1 cellular context compared by ENCODE assay signal in the genomic region with DNA sequence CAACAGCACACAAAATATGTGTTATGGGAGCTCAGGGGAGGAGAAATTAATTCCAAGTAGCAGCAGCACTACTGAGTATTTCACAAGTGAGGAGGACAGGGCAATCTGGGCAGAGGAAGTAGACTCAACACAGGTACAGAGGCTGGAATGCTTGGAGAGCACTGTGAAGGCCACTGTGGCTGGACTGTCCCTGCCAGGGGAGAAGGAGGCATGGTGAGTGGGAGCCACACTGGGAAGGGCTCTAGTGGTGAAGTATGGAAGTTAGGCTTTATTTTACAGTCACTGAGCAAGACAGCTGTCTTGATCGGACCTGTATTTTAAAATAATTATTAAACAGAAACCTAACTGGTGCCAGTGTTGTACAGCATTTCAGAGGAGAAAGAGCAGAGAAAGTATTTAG.
TF ChIP-seq lines count a peak whose summit lies in the region.

No MANE protein-coding gene starts in this region.

TF ChIP-seq in IMR-90, 13 proteins besides CTCF, POLR2A, EP300 and RAD21:
- no peak for TF ChIP-seq USF2 (IDR thresholded peaks at IDR 0.05; ENCODE audit: low read depth, low read length)
- no peak for TF ChIP-seq RCOR1 (IDR thresholded peaks at IDR 0.05; ENCODE audit: insufficient replicate concordance, low read length)
- no peak for TF ChIP-seq MAZ (IDR thresholded peaks at IDR 0.05; ENCODE audit: borderline replicate concordance, low read depth, low read length)
- TF ChIP-seq CEBPB (IDR thresholded peaks at IDR 0.05; ENCODE audit: low read depth, low read length) = no peak
- TF ChIP-seq FOS (IDR thresholded peaks at IDR 0.05; ENCODE audit: low read depth, low read length) = no peak
- TF ChIP-seq NFE2L2 (IDR thresholded peaks at IDR 0.05; ENCODE audit: low read depth, low read length) = no peak
- TF ChIP-seq BHLHE40 (IDR thresholded peaks at IDR 0.05; ENCODE audit: low read depth, low read length) = no peak
- TF ChIP-seq, protein P1, sequence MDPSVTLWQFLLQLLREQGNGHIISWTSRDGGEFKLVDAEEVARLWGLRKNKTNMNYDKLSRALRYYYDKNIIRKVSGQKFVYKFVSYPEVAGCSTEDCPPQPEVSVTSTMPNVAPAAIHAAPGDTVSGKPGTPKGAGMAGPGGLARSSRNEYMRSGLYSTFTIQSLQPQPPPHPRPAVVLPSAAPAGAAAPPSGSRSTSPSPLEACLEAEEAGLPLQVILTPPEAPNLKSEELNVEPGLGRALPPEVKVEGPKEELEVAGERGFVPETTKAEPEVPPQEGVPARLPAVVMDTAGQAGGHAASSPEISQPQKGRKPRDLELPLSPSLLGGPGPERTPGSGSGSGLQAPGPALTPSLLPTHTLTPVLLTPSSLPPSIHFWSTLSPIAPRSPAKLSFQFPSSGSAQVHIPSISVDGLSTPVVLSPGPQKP (IDR thresholded peaks at IDR 0.05; ENCODE audit: borderline replicate concordance, low read depth, low read length) = no peak
- TF ChIP-seq MXI1 (IDR thresholded peaks at IDR 0.05; ENCODE audit: borderline replicate concordance, low read depth, low read length) = no peak
TF ChIP-seq in IMR-90: peak in this region for 0.
